ENCODE assay signal across 8 cellular contexts in genomic region chr18:26383454-26384270, GRCh38.
DNase-seq lines count a peak whose midpoint lies in the region; ATAC-seq and TF ChIP-seq lines count a peak whose summit lies in the region.

No MANE protein-coding gene starts in this region.

- no peaks in the 10 kb centered on the region for H3K36me3 Mint-ChIP-seq in MCF 10A (ENCODE audit: insufficient read depth, unreplicated experiment)

- ATAC-seq in GM18508 (IDR thresholded peaks at IDR 0.05; ENCODE audit: insufficient read depth, unreplicated experiment) (peak; percentile 75), HG03066 (IDR thresholded peaks at IDR 0.05; ENCODE audit: low read depth, unreplicated experiment) (peak; percentile 86), HG02970 (IDR thresholded peaks at IDR 0.05; ENCODE audit: low FRiP score, unreplicated experiment) (no peak)

- intact Hi-C loops in MCF 10A (cut with micrococcal nuclease): loop anchor here (1.0 to 10.0 kb wide), 5 partner anchors 77 to 621 kb away; partner anchors contain the start of gene KCTD1
- intact Hi-C loops in tibial artery (cut with DNase I; ENCODE audit: low total_unique reads): loop anchor here (2.0 to 10.0 kb wide), 2 partner anchors 161 to 265 kb away; partner anchors contain the start of gene KCTD1

- peak; percentile 69 for TF ChIP-seq CTCF in MCF 10A (IDR thresholded peaks at IDR 0.05; ENCODE audit: unreplicated experiment)
- TF ChIP-seq CTCF in kidney epithelial cell (IDR thresholded peaks at IDR 0.05; ENCODE audit: insufficient read depth, low read length, poor library complexity, severe bottlenecking): peak; percentile 62
- TF ChIP-seq CTCF in tibial artery (IDR thresholded peaks at IDR 0.05): peak; percentile 64 to 78

- H3K9me3 ChIP-seq in tibial artery: no peaks in the 10 kb centered on the region

- no TSS peak for BruUV-seq in MCF 10A (replicated peaks; lab: Mats Ljungman, UMichigan)

- DNase-seq in AML-193 (lab: John Stamatoyannopoulos, UW) (peak; percentile 63 to 66), NCI-H446 treated with DMSO at 0.1 percent for 48 hours (lab: John Stamatoyannopoulos, UW) (peak; percentile 41), MCF 10A (ENCODE audit: unreplicated experiment) (peak; percentile 65), kidney epithelial cell (ENCODE audit: low read depth) (no peak), tibial artery (no peak)

- peaks cover 8% of the 10 kb centered on the region for H3K4me1 Mint-ChIP-seq in MCF 10A (ENCODE audit: insufficient read depth, unreplicated experiment)

- CTCF ChIA-PET in MCF 10A (lab: Yijun Ruan, JAX): interaction anchor here (0.5 to 3.8 kb wide), 74 partner anchors 9 to 1783 kb away, joined by 3 to 28 read pairs (median 4); partner anchors contain the start of gene KCTD1

- peaks cover 0 to 12% (median 8%) of the 10 kb centered on the region in 4 donors for H3K4me1 ChIP-seq in tibial artery

- no peak overlapping the region for H3K27ac ChIP-seq in tibial artery

- POLR2A ChIA-PET in MCF 10A (lab: Yijun Ruan, JAX): interaction anchor here (0.7 to 2.0 kb wide), 9 partner anchors 9 to 166 kb away, joined by 3 to 6 read pairs (median 5); partner anchors contain the start of gene KCTD1

- H3K27ac Mint-ChIP-seq in MCF 10A (ENCODE audit: low read depth, unreplicated experiment): no peak overlapping the region

- no peaks in the 10 kb centered on the region for H3K27me3 ChIP-seq in kidney epithelial cell (ENCODE audit: control insufficient read depth, insufficient read depth, low read length)
- H3K27me3 ChIP-seq in tibial artery: no peaks in the 10 kb centered on the region

- H3K9me3 Mint-ChIP-seq in MCF 10A (ENCODE audit: unreplicated experiment): no peaks in the 10 kb centered on the region

- no peak overlapping the region for H3K4me3 ChIP-seq in kidney epithelial cell (ENCODE audit: low read depth, low read length)
- H3K4me3 ChIP-seq in tibial artery: no peak overlapping the region

- no peaks in the 10 kb centered on the region for H3K27me3 Mint-ChIP-seq in MCF 10A (ENCODE audit: insufficient read depth, unreplicated experiment)

- no peaks in the 10 kb centered on the region for H3K36me3 ChIP-seq in kidney epithelial cell (ENCODE audit: control insufficient read depth, insufficient read depth, low read length)
- no peaks in the 10 kb centered on the region for H3K36me3 ChIP-seq in tibial artery

- H3K4me3 Mint-ChIP-seq in MCF 10A (ENCODE audit: unreplicated experiment): no peak overlapping the region

Comparison
In these comparisons a context has a peak if more than half of its experiments do, and no peak if none do; other contexts are left out.
1. DNase-seq: peak in AML-193 (2 of 2), NCI-H446 treated with DMSO at 0.1 percent for 48 hours (single experiment) and MCF 10A (single experiment); none in kidney epithelial cell (single experiment) and tibial artery (0 of 2).
2. Peak in every context shown above with its lines, with median percentiles within 50 percentile points of each other: CTCF ChIP-seq.